ENCODE assay signal across 17 cellular contexts in the genomic region with DNA sequence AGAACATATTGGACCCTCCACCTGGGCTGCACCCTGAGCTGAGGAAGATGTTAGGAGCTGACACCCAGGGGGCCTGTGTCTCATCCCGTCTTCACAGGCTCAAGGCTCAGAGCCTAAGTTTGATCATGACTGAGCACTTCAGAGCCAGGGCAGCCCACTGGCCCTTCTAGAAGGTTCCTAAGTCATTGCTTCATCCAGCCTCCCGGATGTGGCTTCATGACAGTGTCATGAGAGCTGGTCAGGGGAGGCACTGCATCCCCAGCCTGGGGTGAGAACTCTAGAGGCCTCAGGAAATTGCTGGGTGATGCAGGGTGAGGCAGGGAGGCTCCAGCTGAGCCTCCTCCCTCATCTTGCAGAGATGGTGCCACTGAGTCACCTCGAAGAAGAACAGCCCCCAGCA. TPM values are rescaled to one million over a fixed set of nuclear protein-coding genes. Genes with fewer than 3 reads are reported as not detected.
A peak's percentile ranks its signal among the peaks of the same experiment; 100 is the strongest.
DNase-seq lines count a peak whose midpoint lies in the region; ATAC-seq, FAIRE-seq and TF ChIP-seq lines count a peak whose summit lies in the region.
"Had no signal": no experiment of that assay in that cellular context is flagged by ENCODE, and none has a peak within 500 bp of the region (broad histone marks: within the 10 kb centered on the region; RNA-seq: fewer than 3 reads in every experiment).

No MANE protein-coding gene starts in this region.

- no peak for FAIRE-seq in GM12892 (lab: Jason Lieb, UNC)
- FAIRE-seq: frontal cortex, islet of Langerhans had no signal

- H3K36me3 Mint-ChIP-seq in activated naive CD8-positive, alpha-beta T cell treated with anti-CD3 and anti-CD28 coated beads, Interleukin-2, amount 10 ng/mL, durations not matched to agents 7 days and 5 days: peaks cover 25% of the 10 kb centered on the region
- H3K36me3 Mint-ChIP-seq in activated naive CD8-positive, alpha-beta T cell treated with anti-CD3 and anti-CD28 coated beads for 36 hours: peaks cover 21% of the 10 kb centered on the region
- peaks cover 61% of the 10 kb centered on the region for H3K36me3 Mint-ChIP-seq in stimulated activated memory B cell treated with anti-CD40 and anti-IgM and Interleukin-4, amounts not matched to agents 10 μg/mL and 1 μg/mL and 100 μg/mL, for 72 hours

- in situ Hi-C loops in GM13976 (cut with MboI; ENCODE audit: low sequenced_read_pairs, unreplicated experiment): no loop called here

- ATAC-seq in activated naive CD8-positive, alpha-beta T cell treated with anti-CD3 and anti-CD28 coated beads, Interleukin-2, amount 10 ng/mL, durations not matched to agents 7 days and 5 days (ENCODE audit: low read depth): peak; percentile 62
- ATAC-seq in stimulated activated memory B cell treated with anti-CD40 and anti-IgM and Interleukin-4, amounts not matched to agents 10 μg/mL and 1 μg/mL and 100 μg/mL, for 72 hours: no peak

- peak overlapping the region; percentile 39 for H3K27ac ChIP-seq in cingulate gyrus (ENCODE audit: low read depth, low read length)
- H3K27ac ChIP-seq: VCaP had no signal

- H3K4me1 Mint-ChIP-seq in activated naive CD8-positive, alpha-beta T cell treated with anti-CD3 and anti-CD28 coated beads, Interleukin-2, amount 10 ng/mL, durations not matched to agents 7 days and 5 days: peaks cover 7% of the 10 kb centered on the region
- H3K4me1 Mint-ChIP-seq in activated naive CD8-positive, alpha-beta T cell treated with anti-CD3 and anti-CD28 coated beads for 36 hours: no peaks in the 10 kb centered on the region
- H3K4me1 Mint-ChIP-seq in stimulated activated memory B cell treated with anti-CD40 and anti-IgM and Interleukin-4, amounts not matched to agents 10 μg/mL and 1 μg/mL and 100 μg/mL, for 72 hours: no peaks in the 10 kb centered on the region

- no peak for TF ChIP-seq CTCF in GM13976 (IDR thresholded peaks at IDR 0.05; ENCODE audit: borderline replicate concordance, control extremely low read depth, extremely low read depth, insufficient read depth, missing control alignments)

- H3K9me3 Mint-ChIP-seq in activated naive CD8-positive, alpha-beta T cell treated with anti-CD3 and anti-CD28 coated beads, Interleukin-2, amount 10 ng/mL, durations not matched to agents 7 days and 5 days: no peaks in the 10 kb centered on the region
- H3K9me3 Mint-ChIP-seq in activated naive CD8-positive, alpha-beta T cell treated with anti-CD3 and anti-CD28 coated beads for 36 hours: no peaks in the 10 kb centered on the region
- H3K9me3 Mint-ChIP-seq in stimulated activated memory B cell treated with anti-CD40 and anti-IgM and Interleukin-4, amounts not matched to agents 10 μg/mL and 1 μg/mL and 100 μg/mL, for 72 hours: no peaks in the 10 kb centered on the region
- H3K9me3 Mint-ChIP-seq: type B pancreatic cell had no signal

- no peak for DNase-seq in activated naive CD8-positive, alpha-beta T cell treated with anti-CD3 and anti-CD28 coated beads, Interleukin-2, amount 10 ng/mL, durations not matched to agents 7 days and 5 days
- DNase-seq in activated naive CD8-positive, alpha-beta T cell treated with anti-CD3 and anti-CD28 coated beads for 36 hours: no peak
- DNase-seq in RKO (ENCODE audit: low spot score) (peak; percentile 58), GM13976 (ENCODE audit: low spot score) (no peak), GM12892 (ENCODE audit: insufficient read length) (no peak), NCI-H2227 (lab: John Stamatoyannopoulos, UW; ENCODE audit: unreplicated experiment) (no peak)
- DNase-seq: DMS 273 treated with DMSO at 0.1 percent for 48 hours, NCI-H1694, NCI-H526 treated with DMSO at 0.1 percent for 48 hours had no signal

- no peaks in the 10 kb centered on the region for H3K27me3 Mint-ChIP-seq in activated naive CD8-positive, alpha-beta T cell treated with anti-CD3 and anti-CD28 coated beads, Interleukin-2, amount 10 ng/mL, durations not matched to agents 7 days and 5 days
- no peaks in the 10 kb centered on the region for H3K27me3 Mint-ChIP-seq in activated naive CD8-positive, alpha-beta T cell treated with anti-CD3 and anti-CD28 coated beads for 36 hours
- H3K27me3 Mint-ChIP-seq in stimulated activated memory B cell treated with anti-CD40 and anti-IgM and Interleukin-4, amounts not matched to agents 10 μg/mL and 1 μg/mL and 100 μg/mL, for 72 hours: no peaks in the 10 kb centered on the region
- H3K27me3 Mint-ChIP-seq: type B pancreatic cell had no signal

- no peak for TF ChIP-seq POLR2A in GM12892 (IDR thresholded peaks at IDR 0.05; ENCODE audit: low read depth, low read length)

- POLR2A ChIA-PET in activated naive CD8-positive, alpha-beta T cell treated with anti-CD3 and anti-CD28 coated beads, Interleukin-2, amount 10 ng/mL, durations not matched to agents 7 days and 5 days (lab: Charles Lee): interaction anchor here (1.0 to 1.8 kb wide), 4 partner anchors 8 to 24 kb away, joined by 3 to 9 read pairs (median 4); a partner anchor contains a TSS

- H3K27ac Mint-ChIP-seq in activated naive CD8-positive, alpha-beta T cell treated with anti-CD3 and anti-CD28 coated beads, Interleukin-2, amount 10 ng/mL, durations not matched to agents 7 days and 5 days: peak overlapping the region; percentile 85
- no peak overlapping the region for H3K27ac Mint-ChIP-seq in activated naive CD8-positive, alpha-beta T cell treated with anti-CD3 and anti-CD28 coated beads for 36 hours
- H3K27ac Mint-ChIP-seq in stimulated activated memory B cell treated with anti-CD40 and anti-IgM and Interleukin-4, amounts not matched to agents 10 μg/mL and 1 μg/mL and 100 μg/mL, for 72 hours: no peak overlapping the region
- H3K27ac Mint-ChIP-seq: type B pancreatic cell had no signal

- H3K4me3 Mint-ChIP-seq in activated naive CD8-positive, alpha-beta T cell treated with anti-CD3 and anti-CD28 coated beads, Interleukin-2, amount 10 ng/mL, durations not matched to agents 7 days and 5 days: no peak overlapping the region
- H3K4me3 Mint-ChIP-seq in activated naive CD8-positive, alpha-beta T cell treated with anti-CD3 and anti-CD28 coated beads for 36 hours: no peak overlapping the region
- no peak overlapping the region for H3K4me3 Mint-ChIP-seq in stimulated activated memory B cell treated with anti-CD40 and anti-IgM and Interleukin-4, amounts not matched to agents 10 μg/mL and 1 μg/mL and 100 μg/mL, for 72 hours
- H3K4me3 Mint-ChIP-seq: type B pancreatic cell had no signal

RNA-seq across cellular contexts. Expression of a gene that starts 24.9 kb away (rescaled TPM):
- 10 to 100 TPM; 11.4 to 12.9 TPM for total RNA-seq in activated naive CD8-positive, alpha-beta T cell treated with anti-CD3 and anti-CD28 coated beads, Interleukin-2, amount 10 ng/mL, durations not matched to agents 7 days and 5 days
- total RNA-seq in activated naive CD8-positive, alpha-beta T cell treated with anti-CD3 and anti-CD28 coated beads for 36 hours: 10 to 100 TPM; 18.5 to 21.1 TPM
- polyA plus RNA-seq in GM12892 (2012; ENCODE audit: missing spikeins): 4.0 TPM

RNA-seq across cellular contexts. Expression of a gene that starts 30.5 kb away (rescaled TPM):
- total RNA-seq in activated naive CD8-positive, alpha-beta T cell treated with anti-CD3 and anti-CD28 coated beads, Interleukin-2, amount 10 ng/mL, durations not matched to agents 7 days and 5 days: 10 to 100 TPM; 36.7 to 38.3 TPM
- 10 to 100 TPM; 11.8 to 14.4 TPM for total RNA-seq in activated naive CD8-positive, alpha-beta T cell treated with anti-CD3 and anti-CD28 coated beads for 36 hours
- 7.8 TPM for polyA plus RNA-seq in GM12892 (2012; ENCODE audit: missing spikeins)

RNA-seq across cellular contexts. Expression of a gene that starts 41.3 kb away (rescaled TPM):
- total RNA-seq in activated naive CD8-positive, alpha-beta T cell treated with anti-CD3 and anti-CD28 coated beads, Interleukin-2, amount 10 ng/mL, durations not matched to agents 7 days and 5 days: 10 to 100 TPM; 52.5 to 56.4 TPM
- total RNA-seq in activated naive CD8-positive, alpha-beta T cell treated with anti-CD3 and anti-CD28 coated beads for 36 hours: 10 to 100 TPM; 26.5 to 26.9 TPM
- 8.3 TPM for polyA plus RNA-seq in GM12892 (2012; ENCODE audit: missing spikeins)
- total RNA-seq: pulmonary artery endothelial cell, SK-MEL-5 had no signal

RNA-seq across cellular contexts. Expression of a gene that starts 45.6 kb away (rescaled TPM):
- 10 to 100 TPM; 78.8 to 80.8 TPM for total RNA-seq in activated naive CD8-positive, alpha-beta T cell treated with anti-CD3 and anti-CD28 coated beads, Interleukin-2, amount 10 ng/mL, durations not matched to agents 7 days and 5 days
- 10 to 100 TPM; 24.7 to 28.1 TPM for total RNA-seq in activated naive CD8-positive, alpha-beta T cell treated with anti-CD3 and anti-CD28 coated beads for 36 hours
- polyA plus RNA-seq in GM12892 (2012; ENCODE audit: missing spikeins): 309 TPM
